ENCODE assay signal across 21 cellular contexts in genomic region chr5:107541400-107541799, GRCh38.
A peak's percentile ranks its signal among the peaks of the same experiment; 100 is the strongest.
DNase-seq lines count a peak whose midpoint lies in the region; ATAC-seq, FAIRE-seq and TF ChIP-seq lines count a peak whose summit lies in the region.
"Had no signal": no experiment of that assay in that cellular context is flagged by ENCODE, and none has a peak within 500 bp of the region (broad histone marks: within the 10 kb centered on the region; RNA-seq: fewer than 3 reads in every experiment).

No MANE protein-coding gene starts in this region.

- peaks cover 8% of the 10 kb centered on the region for H3K4me1 ChIP-seq in astrocyte (ENCODE audit: insufficient read depth, low read length)
- H3K4me1 ChIP-seq in GM23338 (ENCODE audit: insufficient read depth), result peaks cover 21% of the 10 kb centered on the region
- peaks cover 44% of the 10 kb centered on the region for H3K4me1 ChIP-seq in HAP-1
- H3K4me1 ChIP-seq: prostate gland had no signal

- H3K27ac ChIP-seq in astrocyte (ENCODE audit: low read depth, low read length), result no peak overlapping the region
- no peak overlapping the region; the same call in 1 of the 2 replicates for H3K27ac ChIP-seq in GM23338 (ENCODE audit: low read depth)
- H3K27ac ChIP-seq: VCaP had no signal

- no peak overlapping the region for H3K9ac ChIP-seq in astrocyte (ENCODE audit: low read length)

- no peak overlapping the region for H3K4me2 ChIP-seq in astrocyte (ENCODE audit: low read length)
- no peak overlapping the region for H3K4me2 ChIP-seq in GM23338

- H3K4me1 Mint-ChIP-seq in astrocyte (ENCODE audit: low read depth, unreplicated experiment) (peaks cover 47% of the 10 kb centered on the region), GM23338 (peaks cover 50% of the 10 kb centered on the region)

- no peaks in the 10 kb centered on the region for H3K36me3 Mint-ChIP-seq in astrocyte (ENCODE audit: low read depth, unreplicated experiment)
- no peaks in the 10 kb centered on the region for H3K36me3 Mint-ChIP-seq in GM23338 (ENCODE audit: low read depth)
- H3K36me3 Mint-ChIP-seq: CD8-positive, alpha-beta memory T cell; natural killer cell had no signal

- H3K79me2 ChIP-seq in astrocyte (ENCODE audit: insufficient read depth, low read length) (no peaks in the 10 kb centered on the region), GM23338 (replicated peaks; ENCODE audit: insufficient read depth) (no peaks in the 10 kb centered on the region)

- peaks cover 2% of the 10 kb centered on the region for H4K20me1 ChIP-seq in astrocyte (ENCODE audit: insufficient read depth, low read length)
- H4K20me1 ChIP-seq in GM23338 (replicated peaks; ENCODE audit: insufficient read depth), result no peaks in the 10 kb centered on the region

- H3K4me3 Mint-ChIP-seq in astrocyte (ENCODE audit: unreplicated experiment) (no peak overlapping the region), GM23338 (no peak overlapping the region)
- H3K4me3 Mint-ChIP-seq: activated CD8-positive, alpha-beta T cell treated with anti-CD3 and anti-CD28 coated beads for 36 hours; CD8-positive, alpha-beta memory T cell; natural killer cell; stimulated activated naive CD8-positive, alpha-beta T cell treated with anti-CD3 and anti-CD28 coated beads, Interleukin-15, Interleukin-2, amounts not matched to agents 100 ng/mL and 50 ng/mL, for 24 hours had no signal

- H3K36me3 ChIP-seq in astrocyte (ENCODE audit: insufficient read depth, low read length) (no peaks in the 10 kb centered on the region), GM23338 (ENCODE audit: insufficient read depth) (no peaks in the 10 kb centered on the region), HAP-1 (replicated peaks) (no peaks in the 10 kb centered on the region)
- H3K36me3 ChIP-seq: adrenal gland, gastroesophageal sphincter, prostate gland had no signal

- in situ Hi-C loops in ACHN (cut with HindIII; ENCODE audit: low pct_ligation_motif_present, low pct_unique_long_range_greater_than_20kb, low sequenced_read_pairs), result no loop called here
- in situ Hi-C loops in HAP-1 (cut with MboI; ENCODE audit: low sequenced_read_pairs), result no loop called here

- TF ChIP-seq CTCF in astrocyte (IDR thresholded peaks at IDR 0.05; ENCODE audit: insufficient read depth, low read depth, low read length) (no peak), GM23338 (conservative IDR thresholded peaks at IDR 0.05; ENCODE audit: low read depth in 2 of 2) (no peak)

- H3K27me3 Mint-ChIP-seq in astrocyte (ENCODE audit: low read depth, unreplicated experiment), result no peaks in the 10 kb centered on the region
- no peaks in the 10 kb centered on the region for H3K27me3 Mint-ChIP-seq in GM23338 (ENCODE audit: insufficient read depth, low read depth, poor library complexity)
- H3K27me3 Mint-ChIP-seq: CD8-positive, alpha-beta memory T cell had no signal

- DNase-seq in ACHN (peak; percentile 13), GM19239 (ENCODE audit: insufficient read length, low spot score) (no peak), astrocyte (ENCODE audit: low read depth) (no peak), SIG-M5 treated with dmso at 0.1 percent for 504 hours (lab: John Stamatoyannopoulos, UW; ENCODE audit: unreplicated experiment) (no peak), GM23338 (ENCODE audit: low spot score) (no peak), HCEC 1CT (no peak), HAP-1 (ENCODE audit: low spot score in 2 of 2) (no peak)
- DNase-seq: activated CD8-positive, alpha-beta T cell treated with anti-CD3 and anti-CD28 coated beads for 36 hours; adrenal gland; CD8-positive, alpha-beta memory T cell; natural killer cell; NCI-H187; SW 1271 had no signal

- H3K9me2 ChIP-seq in GM23338 (ENCODE audit: insufficient read depth), result no peaks in the 10 kb centered on the region

- H3K9me3 Mint-ChIP-seq in astrocyte (ENCODE audit: unreplicated experiment) (no peaks in the 10 kb centered on the region), GM23338 (no peaks in the 10 kb centered on the region)
- H3K9me3 Mint-ChIP-seq: activated CD8-positive, alpha-beta T cell treated with anti-CD3 and anti-CD28 coated beads for 36 hours; CD8-positive, alpha-beta memory T cell; natural killer cell; stimulated activated naive CD8-positive, alpha-beta T cell treated with anti-CD3 and anti-CD28 coated beads, Interleukin-15, Interleukin-2, amounts not matched to agents 100 ng/mL and 50 ng/mL, for 24 hours had no signal

- H3K27ac Mint-ChIP-seq in astrocyte (ENCODE audit: unreplicated experiment) (peak overlapping the region; percentile 88), GM23338 (no peak overlapping the region)
- H3K27ac Mint-ChIP-seq: activated CD8-positive, alpha-beta T cell treated with anti-CD3 and anti-CD28 coated beads for 36 hours; CD8-positive, alpha-beta memory T cell; natural killer cell; stimulated activated naive CD8-positive, alpha-beta T cell treated with anti-CD3 and anti-CD28 coated beads, Interleukin-15, Interleukin-2, amounts not matched to agents 100 ng/mL and 50 ng/mL, for 24 hours had no signal

- FAIRE-seq in GM19239 (lab: Jason Lieb, UNC), result peak; percentile 71
- FAIRE-seq in astrocyte (lab: Jason Lieb, UNC), result no peak
- FAIRE-seq: urothelium cell line had no signal

- H3K9me3 ChIP-seq in astrocyte (ENCODE audit: insufficient read depth, low read depth, low read length) (no peaks in the 10 kb centered on the region), HAP-1 (no peaks in the 10 kb centered on the region)
- H3K9me3 ChIP-seq: adrenal gland, gastroesophageal sphincter, prostate gland had no signal

- H2AFZ ChIP-seq in astrocyte (ENCODE audit: low read depth, low read length) (no peak overlapping the region), GM23338 (no peak overlapping the region)

- no peak overlapping the region for H3K4me3 ChIP-seq in astrocyte (ENCODE audit: insufficient read depth, low read depth, low read length)
- no peak overlapping the region for H3K4me3 ChIP-seq in GM23338
- H3K4me3 ChIP-seq in HAP-1, result no peak overlapping the region
- H3K4me3 ChIP-seq: adrenal gland, gastroesophageal sphincter, lung, prostate gland had no signal

- no peaks in the 10 kb centered on the region for H3K27me3 ChIP-seq in astrocyte (ENCODE audit: insufficient read depth, low read length)
- H3K27me3 ChIP-seq in GM23338 (ENCODE audit: insufficient read depth), result no peaks in the 10 kb centered on the region
- H3K27me3 ChIP-seq in HAP-1 (ENCODE audit: low read depth), result no peaks in the 10 kb centered on the region
- H3K27me3 ChIP-seq: adrenal gland, gastroesophageal sphincter had no signal

- ATAC-seq in HG03108 (IDR thresholded peaks at IDR 0.05; ENCODE audit: unreplicated experiment), result peak; percentile 56
- no peak for ATAC-seq in GM23338
- ATAC-seq: activated CD8-positive, alpha-beta T cell treated with anti-CD3 and anti-CD28 coated beads for 36 hours; natural killer cell; Panc1 had no signal

- H3F3A ChIP-seq in GM23338 (replicated peaks; ENCODE audit: low read depth), result no peaks in the 10 kb centered on the region

TF ChIP-seq in GM23338, 12 proteins besides CTCF, POLR2A, EP300 and RAD21 (continues in another document):
- no peak for TF ChIP-seq JUNB (IDR thresholded peaks at IDR 0.05; ENCODE audit: unreplicated experiment)
- no peak for TF ChIP-seq ZNF331 (CRISPR knock-in tag; IDR thresholded peaks at IDR 0.05; ENCODE audit: low read depth)
